In genomic region chr12:92756905-92757598, GRCh38 we compare ENCODE assay signal across 22 cellular contexts. TPM values are rescaled to one million over a fixed set of nuclear protein-coding genes. Genes with fewer than 3 reads are reported as not detected.
"Had no signal": no experiment of that assay in that cellular context is flagged by ENCODE, and none has a peak within 500 bp of the region (broad histone marks: within the 10 kb centered on the region; RNA-seq: fewer than 3 reads in every experiment).

No MANE protein-coding gene starts in this region.

- DNase-seq: activated B cell treated with CpG ODN at 0.5 μM for 24 hours; activated CD4-positive, alpha-beta T cell treated with anti-CD3 and anti-CD28 coated beads for 48 hours; activated CD8-positive, alpha-beta T cell treated with anti-CD3 and anti-CD28 coated beads for 36 hours; activated naive CD4-positive, alpha-beta T cell treated with Interleukin-2 at 50 U/mL for 16 hours; activated naive CD8-positive, alpha-beta T cell treated with anti-CD3 and anti-CD28 coated beads, Interleukin-2, amount 10 ng/mL, durations not matched to agents 7 days and 5 days; activated T-cell treated with anti-CD3 and anti-CD28 coated beads, Interleukin-2, amount 50 U/mL, for 24 hours; amygdala; foreskin fibroblast; glutamatergic neuron; hypothalamus; mammary epithelial cell; ovary; right lobe of liver; stimulated activated CD4-positive, alpha-beta T cell treated with anti-CD3 and anti-CD28 coated beads, Interleukin-4, amount 100 ng/mL, for 24 hours; stomach; T-helper 9 cell had no signal

- H3K27me3 ChIP-seq: cardiac muscle cell, ovary, right lobe of liver, stomach had no signal

- ATAC-seq: activated CD8-positive, alpha-beta T cell treated with anti-CD3 and anti-CD28 coated beads for 36 hours; left lobe of liver; right lobe of liver had no signal

- H3K4me3 ChIP-seq: cardiac muscle cell, ovary, right lobe of liver, smooth muscle cell, stomach had no signal

- H3K9me3 ChIP-seq: ovary, right lobe of liver, stomach had no signal

- H3K36me3 ChIP-seq: cardiac muscle cell, ovary, right lobe of liver, stomach had no signal

- H3K27ac ChIP-seq: cardiac muscle cell, ovary, right lobe of liver, stomach had no signal

- H3K4me1 ChIP-seq: right lobe of liver, stomach had no signal

RNA-seq across cellular contexts. Expression of gene PLEKHG7, which starts 54.3 kb away (rescaled TPM):
- total RNA-seq: activated CD8-positive, alpha-beta T cell treated with anti-CD3 and anti-CD28 coated beads for 36 hours; activated naive CD8-positive, alpha-beta T cell treated with anti-CD3 and anti-CD28 coated beads, Interleukin-2, amount 10 ng/mL, durations not matched to agents 7 days and 5 days; activated T-helper 2 cell treated with anti-CD3 and anti-CD28 coated beads, Interferon-gamma antibody, Interleukin-2, Interleukin-4, amounts not matched to agents 10 μg/mL and 5 μg/mL and 100 μg/mL, durations not matched to agents 14 hours and 24 hours and 36 hours; cardiac muscle cell; dermis microvascular lymphatic vessel endothelial cell; left lobe of liver; mammary epithelial cell; smooth muscle cell; temporal lobe had no signal
